19 cellular contexts compared by ENCODE assay signal in genomic region chr22:39917091-39917703, GRCh38. TPM values are rescaled to one million over a fixed set of nuclear protein-coding genes. Genes with fewer than 3 reads are reported as not detected.
DNase-seq lines count a peak whose midpoint lies in the region; ATAC-seq lines count a peak whose summit lies in the region.
"Had no signal": no experiment of that assay in that cellular context is flagged by ENCODE, and none has a peak within 500 bp of the region (broad histone marks: within the 10 kb centered on the region; RNA-seq: fewer than 3 reads in every experiment).

No MANE protein-coding gene starts in this region.

- H3K9me3 ChIP-seq in HAP-1, result no peaks in the 10 kb centered on the region
- no peaks in the 10 kb centered on the region for H3K9me3 ChIP-seq in naive thymus-derived CD4-positive, alpha-beta T cell (ENCODE audit: control insufficient read depth in 2 of 3, low read length in 3 of 3)

- peak overlapping the region; percentile 65 for H3K4me3 Mint-ChIP-seq in activated CD4-positive, alpha-beta T cell treated with anti-CD3 and anti-CD28 coated beads for 36 hours
- H3K4me3 Mint-ChIP-seq in activated CD4-positive, alpha-beta memory T cell treated with anti-CD3 and anti-CD28 coated beads, Interleukin-2, amount 10 ng/mL, durations not matched to agents 7 days and 5 days, result peak overlapping the region; percentile 68
- peak overlapping the region in 9 of 10 donors; percentile 71 to 97 (median 79) for H3K4me3 Mint-ChIP-seq in naive thymus-derived CD4-positive, alpha-beta T cell

- POLR2A ChIA-PET in activated CD4-positive, alpha-beta T cell treated with anti-CD3 and anti-CD28 coated beads for 36 hours (lab: Charles Lee), result interaction anchor here (1.3 to 2.6 kb wide), 3 partner anchors 8 to 12 kb away, joined by 5 to 7 read pairs (median 7); no protein-coding TSS in a partner anchor
- POLR2A ChIA-PET in activated CD4-positive, alpha-beta memory T cell treated with anti-CD3 and anti-CD28 coated beads, Interleukin-2, amount 10 ng/mL, durations not matched to agents 7 days and 5 days (lab: Charles Lee), result interaction anchor here (0.6 to 17.3 kb wide), 8 partner anchors 8 to 397 kb away, joined by 3 to 447 read pairs (median 18); partner anchors contain the start of genes ATF4 and GRAP2
- POLR2A ChIA-PET in naive thymus-derived CD4-positive, alpha-beta T cell (lab: Charles Lee), result interaction anchor here (0.6 to 17.0 kb wide), 11 partner anchors 8 to 140 kb away, joined by 3 to 350 read pairs (median 4); no protein-coding TSS in a partner anchor

- H3K4me3 ChIP-seq in HAP-1, result no peak overlapping the region
- peak overlapping the region; percentile 34 for H3K4me3 ChIP-seq in naive thymus-derived CD4-positive, alpha-beta T cell (ENCODE audit: low read length)

- no peaks in the 10 kb centered on the region for H3K27me3 Mint-ChIP-seq in activated CD4-positive, alpha-beta T cell treated with anti-CD3 and anti-CD28 coated beads for 36 hours
- H3K27me3 Mint-ChIP-seq in activated CD4-positive, alpha-beta memory T cell treated with anti-CD3 and anti-CD28 coated beads, Interleukin-2, amount 10 ng/mL, durations not matched to agents 7 days and 5 days, result no peaks in the 10 kb centered on the region
- H3K27me3 Mint-ChIP-seq in naive thymus-derived CD4-positive, alpha-beta T cell, result no peaks in the 10 kb centered on the region

- DNase-seq in activated CD4-positive, alpha-beta T cell treated with anti-CD3 and anti-CD28 coated beads for 36 hours, result peak; percentile 9
- DNase-seq in activated CD4-positive, alpha-beta T cell treated with anti-CD3 and anti-CD28 coated beads, Interleukin-2, amount 50 U/mL, for 48 hours, result no peak
- peak; percentile 52 to 69 for DNase-seq in HAP-1 (ENCODE audit: low spot score in 2 of 2)
- no peak for DNase-seq in activated CD4-positive, alpha-beta memory T cell treated with anti-CD3 and anti-CD28 coated beads, Interleukin-2, amount 10 ng/mL, durations not matched to agents 7 days and 5 days
- no peak for DNase-seq in naive thymus-derived CD4-positive, alpha-beta T cell
- DNase-seq in medulla oblongata (ENCODE audit: extremely low spot score), result no peak
- DNase-seq in cardiac septum (ENCODE audit: low spot score), result no peak
- DNase-seq in stimulated activated CD4-positive, alpha-beta T cell treated with anti-CD3 and anti-CD28 coated beads, Interleukin-12 subunit alpha, Interleukin-12 subunit beta, amount 100 ng/mL, for 4 hours, result no peak
- DNase-seq: amniotic stem cell, COR-L47, left ventricle myocardium superior, SHP77, T1000 had no signal

- peaks cover 86% of the 10 kb centered on the region for H3K4me1 Mint-ChIP-seq in activated CD4-positive, alpha-beta T cell treated with anti-CD3 and anti-CD28 coated beads for 36 hours
- H3K4me1 Mint-ChIP-seq in activated CD4-positive, alpha-beta memory T cell treated with anti-CD3 and anti-CD28 coated beads, Interleukin-2, amount 10 ng/mL, durations not matched to agents 7 days and 5 days, result peaks cover 90% of the 10 kb centered on the region
- peaks cover 67 to 99% (median 95%) of the 10 kb centered on the region in 7 donors for H3K4me1 Mint-ChIP-seq in naive thymus-derived CD4-positive, alpha-beta T cell

- intact Hi-C loops in activated CD4-positive, alpha-beta T cell treated with anti-CD3 and anti-CD28 coated beads for 36 hours (cut with DNase I, micrococcal nuclease), result loop anchor here in 1 of 2 experiments (1.0 kb wide), 1 partner anchor 8 kb away; no protein-coding TSS in a partner anchor
- intact Hi-C loops in naive thymus-derived CD4-positive, alpha-beta T cell (cut with micrococcal nuclease), result no loop called here
- intact Hi-C loops in cardiac septum (cut with DNase I), result no loop called here

- H3K27me3 ChIP-seq in HAP-1 (ENCODE audit: low read depth), result no peaks in the 10 kb centered on the region
- no peaks in the 10 kb centered on the region for H3K27me3 ChIP-seq in naive thymus-derived CD4-positive, alpha-beta T cell (ENCODE audit: control insufficient read depth in 2 of 2, insufficient read depth in 2 of 2, low read length in 2 of 2)

- peaks cover 3% of the 10 kb centered on the region for H3K36me3 Mint-ChIP-seq in activated CD4-positive, alpha-beta T cell treated with anti-CD3 and anti-CD28 coated beads for 36 hours (ENCODE audit: low read depth)
- H3K36me3 Mint-ChIP-seq in activated CD4-positive, alpha-beta memory T cell treated with anti-CD3 and anti-CD28 coated beads, Interleukin-2, amount 10 ng/mL, durations not matched to agents 7 days and 5 days (ENCODE audit: low read depth), result peaks cover 64% of the 10 kb centered on the region
- H3K36me3 Mint-ChIP-seq in naive thymus-derived CD4-positive, alpha-beta T cell, result peaks cover 4 to 37% (median 25%) of the 10 kb centered on the region in 5 donors

- peaks cover 52% of the 10 kb centered on the region for H3K4me1 ChIP-seq in HAP-1
- H3K4me1 ChIP-seq in naive thymus-derived CD4-positive, alpha-beta T cell (ENCODE audit: control insufficient read depth in 2 of 2, insufficient read depth in 2 of 2, low read length in 2 of 2), result peaks cover 82 to 92% of the 10 kb centered on the region in 2 donors

- in situ Hi-C loops in HAP-1 (cut with MboI; ENCODE audit: low sequenced_read_pairs), result no loop called here

- H3K27ac Mint-ChIP-seq in activated CD4-positive, alpha-beta T cell treated with anti-CD3 and anti-CD28 coated beads for 36 hours, result peak overlapping the region; percentile 89
- H3K27ac Mint-ChIP-seq in activated CD4-positive, alpha-beta memory T cell treated with anti-CD3 and anti-CD28 coated beads, Interleukin-2, amount 10 ng/mL, durations not matched to agents 7 days and 5 days, result peak overlapping the region; percentile 85
- peak overlapping the region in 6 of 9 donors; percentile 82 to 98 (median 95) for H3K27ac Mint-ChIP-seq in naive thymus-derived CD4-positive, alpha-beta T cell
- H3K27ac Mint-ChIP-seq: progenitor cell of endocrine pancreas had no signal

- H3K27ac ChIP-seq in naive thymus-derived CD4-positive, alpha-beta T cell (ENCODE audit: low read depth, low read length), result peak overlapping the region; percentile 78

- H3K9me3 Mint-ChIP-seq in activated CD4-positive, alpha-beta T cell treated with anti-CD3 and anti-CD28 coated beads for 36 hours (ENCODE audit: low read depth), result no peaks in the 10 kb centered on the region
- no peaks in the 10 kb centered on the region for H3K9me3 Mint-ChIP-seq in activated CD4-positive, alpha-beta memory T cell treated with anti-CD3 and anti-CD28 coated beads, Interleukin-2, amount 10 ng/mL, durations not matched to agents 7 days and 5 days
- peaks cover 0 to 3% (median 0%) of the 10 kb centered on the region in 11 donors for H3K9me3 Mint-ChIP-seq in naive thymus-derived CD4-positive, alpha-beta T cell

- H3K36me3 ChIP-seq in HAP-1 (replicated peaks), result no peaks in the 10 kb centered on the region
- H3K36me3 ChIP-seq in naive thymus-derived CD4-positive, alpha-beta T cell (ENCODE audit: control insufficient read depth in 2 of 3, insufficient read depth in 3 of 3, low read length in 3 of 3), result no peaks in the 10 kb centered on the region

- CTCF ChIA-PET in activated CD4-positive, alpha-beta T cell treated with anti-CD3 and anti-CD28 coated beads for 36 hours (lab: Charles Lee), result interaction anchor here (0.6 to 5.7 kb wide), 10 partner anchors 7 to 331 kb away, joined by 3 to 38 read pairs (median 4); no protein-coding TSS in a partner anchor
- CTCF ChIA-PET in activated CD4-positive, alpha-beta memory T cell treated with anti-CD3 and anti-CD28 coated beads, Interleukin-2, amount 10 ng/mL, durations not matched to agents 7 days and 5 days (lab: Charles Lee), result interaction anchor here (0.9 to 4.2 kb wide), 7 partner anchors 9 to 143 kb away, joined by 3 to 36 read pairs (median 8); no protein-coding TSS in a partner anchor
- CTCF ChIA-PET in naive thymus-derived CD4-positive, alpha-beta T cell (lab: Charles Lee), result interaction anchor here (0.5 to 2.3 kb wide), 6 partner anchors 8 to 26 kb away, joined by 3 to 11 read pairs (median 4); no protein-coding TSS in a partner anchor

- no peak for ATAC-seq in activated CD4-positive, alpha-beta T cell treated with anti-CD3 and anti-CD28 coated beads for 36 hours
- ATAC-seq in naive thymus-derived CD4-positive, alpha-beta T cell, result no peak
- ATAC-seq: left ventricle myocardium superior had no signal

RNA-seq across cellular contexts. Expression of gene GRAP2, which starts 16.3 kb away (rescaled TPM):
- total RNA-seq in activated CD4-positive, alpha-beta T cell treated with anti-CD3 and anti-CD28 coated beads for 36 hours, result 10 to 100 TPM; 40.6 to 45.5 TPM
- 100 to 1,000 TPM; 108 to 111 TPM for total RNA-seq in activated CD4-positive, alpha-beta memory T cell treated with anti-CD3 and anti-CD28 coated beads, Interleukin-2, amount 10 ng/mL, durations not matched to agents 7 days and 5 days
- 100 to 1,000 TPM; 108 to 156 (median 145) TPM for total RNA-seq in naive thymus-derived CD4-positive, alpha-beta T cell
- 100 to 1,000 TPM in 1 of 2 donors, 10 to 100 TPM in 1; 55.2 to 109 TPM for polyA plus RNA-seq in naive thymus-derived CD4-positive, alpha-beta T cell
- 1.2 TPM for total RNA-seq in cardiac septum
- total RNA-seq: chondrocyte, endothelial cell of umbilical vein, myocyte had no signal

RNA-seq across cellular contexts. Expression of gene ENTHD1, which starts 23.6 kb away (rescaled TPM):
- under 1 TPM; 0.59 to 0.70 TPM for total RNA-seq in activated CD4-positive, alpha-beta T cell treated with anti-CD3 and anti-CD28 coated beads for 36 hours
- total RNA-seq in activated CD4-positive, alpha-beta memory T cell treated with anti-CD3 and anti-CD28 coated beads, Interleukin-2, amount 10 ng/mL, durations not matched to agents 7 days and 5 days, result under 1 TPM in 1 of 2 experiments, not detected in 1; 0.13 TPM
- total RNA-seq in naive thymus-derived CD4-positive, alpha-beta T cell, result under 1 TPM in 3 of 5 experiments, not detected in 2; 0.12 to 0.60 (median 0.30) TPM
- under 1 TPM; 0.19 to 0.24 TPM for polyA plus RNA-seq in naive thymus-derived CD4-positive, alpha-beta T cell
- not detected for total RNA-seq in cardiac septum
- total RNA-seq: chondrocyte, endothelial cell of umbilical vein, left ventricle myocardium superior, M059J, myocyte, progenitor cell of endocrine pancreas had no signal
- polyA plus RNA-seq: endothelial cell of umbilical vein had no signal

RNA-seq across cellular contexts. Expression of gene TMA7B, which starts 43.0 kb away (rescaled TPM):
- total RNA-seq in activated CD4-positive, alpha-beta T cell treated with anti-CD3 and anti-CD28 coated beads for 36 hours, result 1 to 10 TPM in 1 of 2 experiments, under 1 TPM in 1; 0.96 to 1.1 TPM
- 1 to 10 TPM; 3.7 to 4.3 TPM for total RNA-seq in activated CD4-positive, alpha-beta memory T cell treated with anti-CD3 and anti-CD28 coated beads, Interleukin-2, amount 10 ng/mL, durations not matched to agents 7 days and 5 days
- total RNA-seq in naive thymus-derived CD4-positive, alpha-beta T cell, result 10 to 100 TPM in 2 of 5 experiments, 1 to 10 TPM in 3; 6.4 to 12.8 (median 9.5) TPM
- 1 to 10 TPM; 2.6 to 3.3 TPM for polyA plus RNA-seq in naive thymus-derived CD4-positive, alpha-beta T cell
- not detected for total RNA-seq in cardiac septum
- total RNA-seq: chondrocyte, endothelial cell of umbilical vein, frontal cortex, left ventricle myocardium superior, M059J, myocyte, progenitor cell of endocrine pancreas had no signal
- polyA plus RNA-seq: endothelial cell of umbilical vein had no signal

Comparison
In these comparisons a context has a peak if more than half of its experiments do, and no peak if none do; other contexts are left out.
1. DNase-seq: peak in activated CD4-positive, alpha-beta T cell treated with anti-CD3 and anti-CD28 coated beads for 36 hours (single experiment) and HAP-1 (2 of 2); none in activated CD4-positive, alpha-beta T cell treated with anti-CD3 and anti-CD28 coated beads, Interleukin-2, amount 50 U/mL, for 48 hours (0 of 2), activated CD4-positive, alpha-beta memory T cell treated with anti-CD3 and anti-CD28 coated beads, Interleukin-2, amount 10 ng/mL, durations not matched to agents 7 days and 5 days (single experiment), naive thymus-derived CD4-positive, alpha-beta T cell (0 of 9), medulla oblongata (single experiment), cardiac septum (single experiment) and stimulated activated CD4-positive, alpha-beta T cell treated with anti-CD3 and anti-CD28 coated beads, Interleukin-12 subunit alpha, Interleukin-12 subunit beta, amount 100 ng/mL, for 4 hours (single experiment).
2. RNA of gene GRAP2, which starts 16.3 kb away (total RNA-seq): 108 to 156 TPM in naive thymus-derived CD4-positive, alpha-beta T cell, 108 to 111 TPM in activated CD4-positive, alpha-beta memory T cell treated with anti-CD3 and anti-CD28 coated beads, Interleukin-2, amount 10 ng/mL, durations not matched to agents 7 days and 5 days and 40.6 to 45.5 TPM in activated CD4-positive, alpha-beta T cell treated with anti-CD3 and anti-CD28 coated beads for 36 hours; 1.2 TPM in cardiac septum (single experiment); every median in the first group is over 10 times any median in the second.
3. Peak in every context shown above with its lines, with median percentiles within 50 percentile points of each other: H3K27ac Mint-ChIP-seq and H3K4me3 Mint-ChIP-seq.